9 cellular contexts compared by ENCODE assay signal in genomic region chr1:6419803-6420593, GRCh38. TPM values are rescaled to one million over a fixed set of nuclear protein-coding genes. Genes with fewer than 3 reads are reported as not detected.
DNase-seq lines count a peak whose midpoint lies in the region; ATAC-seq and TF ChIP-seq lines count a peak whose summit lies in the region.
"Had no signal": no experiment of that assay in that cellular context is flagged by ENCODE, and none has a peak within 500 bp of the region (broad histone marks: within the 10 kb centered on the region; RNA-seq: fewer than 3 reads in every experiment).

Gene HES2 (minus strand): TSS chr1:6419919. CDS start chr1:6419820, 99 bp downstream.

- POLR2A ChIA-PET in naive thymus-derived CD8-positive, alpha-beta T cell (lab: Charles Lee), result interaction anchor here (0.6 kb wide), 1 partner anchor 126 kb away, joined by 4 read pairs; no protein-coding TSS in a partner anchor

- H3K27ac ChIP-seq in C4-2B, result peak within 1 kb of the TSS; percentile 25
- no peak within 1 kb of the TSS for H3K27ac ChIP-seq in endodermal cell (ENCODE audit: low read depth, low read length)
- H3K27ac ChIP-seq: neutrophil had no signal

- TF ChIP-seq CTCF in C4-2B (conservative IDR thresholded peaks at IDR 0.05) (no peak), endodermal cell (conservative IDR thresholded peaks at IDR 0.05) (no peak)

- peak within 1 kb of the TSS; percentile 37 for H3K4me3 Mint-ChIP-seq in endodermal cell
- H3K4me3 Mint-ChIP-seq in naive thymus-derived CD8-positive, alpha-beta T cell, result peak within 1 kb of the TSS in 9 of 10 donors; percentile 14 to 71 (median 61)

- no peak within 1 kb of the TSS for H3K4me3 ChIP-seq in endodermal cell (ENCODE audit: low read length)

- H3K27ac Mint-ChIP-seq in endodermal cell, result no peak within 1 kb of the TSS
- no peak within 1 kb of the TSS for H3K27ac Mint-ChIP-seq in naive thymus-derived CD8-positive, alpha-beta T cell

- H3K4me1 ChIP-seq in endodermal cell (ENCODE audit: control insufficient read depth, insufficient read depth, low read length), result peaks cover 4% of the 10 kb centered on the region

- H3K4me1 Mint-ChIP-seq in endodermal cell, result peaks cover 6% of the 10 kb centered on the region
- peaks cover 7 to 22% (median 19%) of the 10 kb centered on the region in 4 donors for H3K4me1 Mint-ChIP-seq in naive thymus-derived CD8-positive, alpha-beta T cell

- H3K9me3 Mint-ChIP-seq in endodermal cell, result no peaks in the 10 kb centered on the region
- no peaks in the 10 kb centered on the region for H3K9me3 Mint-ChIP-seq in naive thymus-derived CD8-positive, alpha-beta T cell

- 1 to 4% methylated on average over 18 to 72 of the region's 72 CpGs for WGBS in endodermal cell (ENCODE audit: insufficient coverage in 1 of 2, insufficient read length in 1 of 2), 2 experiments

- DNase-seq in LoVo (ENCODE audit: low spot score), result peak; percentile 71
- peak; percentile 87 for DNase-seq in endodermal cell
- peak in 1 of 10 donors; percentile 16 for DNase-seq in naive thymus-derived CD8-positive, alpha-beta T cell
- no peak for DNase-seq in HK-2 (ENCODE audit: unreplicated experiment)
- DNase-seq in activated CD8-positive, alpha-beta memory T cell treated with anti-CD3 and anti-CD28 coated beads for 24 hours, result no peak
- no peak for DNase-seq in ureter (ENCODE audit: low spot score)

- peaks cover 100% of the 10 kb centered on the region for H3K27me3 ChIP-seq in endodermal cell (ENCODE audit: control insufficient read depth, insufficient read depth, low read length, poor library complexity, severe bottlenecking)

- H3K9me3 ChIP-seq in endodermal cell (ENCODE audit: control insufficient read depth, low read length), result no peaks in the 10 kb centered on the region
- H3K9me3 ChIP-seq: neutrophil had no signal

- no peaks in the 10 kb centered on the region for H3K36me3 ChIP-seq in endodermal cell (ENCODE audit: control insufficient read depth, insufficient read depth, low read length)
- H3K36me3 ChIP-seq: neutrophil had no signal

- no peaks in the 10 kb centered on the region for H3K36me3 Mint-ChIP-seq in endodermal cell (ENCODE audit: low read depth)
- no peaks in the 10 kb centered on the region for H3K36me3 Mint-ChIP-seq in naive thymus-derived CD8-positive, alpha-beta T cell

- peaks cover 94% of the 10 kb centered on the region for H3K27me3 Mint-ChIP-seq in endodermal cell (ENCODE audit: insufficient read depth)
- H3K27me3 Mint-ChIP-seq in naive thymus-derived CD8-positive, alpha-beta T cell, result peaks cover 28 to 79% (median 44%) of the 10 kb centered on the region in 5 donors

- H3K9ac ChIP-seq in endodermal cell (ENCODE audit: extremely low read depth, low read length, poor library complexity, severe bottlenecking), result no peak within 1 kb of the TSS

- peak in 1 of 2 donors; percentile 7 for ATAC-seq in naive thymus-derived CD8-positive, alpha-beta T cell
- ATAC-seq in HG03039 (IDR thresholded peaks at IDR 0.05; ENCODE audit: unreplicated experiment), result no peak

RNA-seq across cellular contexts. Expression of gene HES2, which starts in this region (rescaled TPM):
- total RNA-seq in endodermal cell (not detected), ureter (2.1 TPM)
- 0.46 TPM for polyA plus RNA-seq in endodermal cell (2013, experiment 1 of 2)
- 0.04 TPM for polyA plus RNA-seq in endodermal cell (2013, experiment 2 of 2)
- not detected for total RNA-seq in naive thymus-derived CD8-positive, alpha-beta T cell
- polyA plus RNA-seq in naive thymus-derived CD8-positive, alpha-beta T cell, result not detected

Comparison
In these comparisons a context has a peak if more than half of its experiments do, and no peak if none do; other contexts are left out.
1. Peak in DNase-seq in endodermal cell; RNA of the gene not detected or under 1 TPM.